ENCODE assay signal across 9 cellular contexts in the genomic region with DNA sequence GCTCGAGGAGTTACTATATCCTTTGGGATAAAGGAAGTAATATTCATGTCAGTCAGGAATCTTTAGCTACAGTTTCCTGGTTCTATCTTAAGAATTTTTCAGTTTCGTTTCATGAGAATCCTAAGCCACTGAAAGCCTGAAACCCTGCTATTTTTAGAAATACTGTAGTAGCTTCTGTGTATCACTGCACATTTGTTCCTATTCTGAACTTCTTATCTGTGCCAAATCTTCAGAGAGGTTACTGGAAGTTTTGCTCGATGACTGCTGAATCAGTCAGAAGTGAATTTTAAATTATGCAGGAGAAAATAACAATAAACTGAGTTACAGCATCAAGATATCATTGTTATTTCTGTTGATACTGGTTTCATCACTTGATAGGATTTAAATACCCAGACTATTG.
DNase-seq lines count a peak whose midpoint lies in the region; ATAC-seq, FAIRE-seq and TF ChIP-seq lines count a peak whose summit lies in the region.
"Had no signal": no experiment of that assay in that cellular context is flagged by ENCODE, and none has a peak within 500 bp of the region (broad histone marks: within the 10 kb centered on the region; RNA-seq: fewer than 3 reads in every experiment).

No MANE protein-coding gene starts in this region.

- H3K4me3 Mint-ChIP-seq in osteocyte (ENCODE audit: unreplicated experiment), result peak overlapping the region; percentile 52
- H3K4me3 Mint-ChIP-seq in activated naive CD4-positive, alpha-beta T cell treated with anti-CD3 and anti-CD28 coated beads for 36 hours, result no peak overlapping the region

- no peak for TF ChIP-seq POLR2A in GM12891 (IDR thresholded peaks at IDR 0.05; ENCODE audit: low read depth, low read length)

- CTCF ChIA-PET in activated naive CD4-positive, alpha-beta T cell treated with anti-CD3 and anti-CD28 coated beads for 36 hours (lab: Charles Lee), result no interaction called here

- FAIRE-seq in GM12891 (lab: Jason Lieb, UNC), result no peak

- H3K9me3 Mint-ChIP-seq in osteocyte (ENCODE audit: unreplicated experiment), result no peaks in the 10 kb centered on the region
- no peaks in the 10 kb centered on the region for H3K9me3 Mint-ChIP-seq in activated naive CD4-positive, alpha-beta T cell treated with anti-CD3 and anti-CD28 coated beads for 36 hours

- H3K27ac Mint-ChIP-seq in osteocyte (ENCODE audit: unreplicated experiment), result peak overlapping the region; percentile 65
- no peak overlapping the region for H3K27ac Mint-ChIP-seq in activated naive CD4-positive, alpha-beta T cell treated with anti-CD3 and anti-CD28 coated beads for 36 hours

- no peak for TF ChIP-seq CTCF in osteocyte (IDR thresholded peaks at IDR 0.05)

- peaks cover 16% of the 10 kb centered on the region for H3K4me1 Mint-ChIP-seq in osteocyte (ENCODE audit: unreplicated experiment)
- H3K4me1 Mint-ChIP-seq in activated naive CD4-positive, alpha-beta T cell treated with anti-CD3 and anti-CD28 coated beads for 36 hours (ENCODE audit: low read depth), result peaks cover 10% of the 10 kb centered on the region

- H3K27me3 Mint-ChIP-seq in osteocyte (ENCODE audit: unreplicated experiment), result no peaks in the 10 kb centered on the region
- peaks cover 8% of the 10 kb centered on the region for H3K27me3 Mint-ChIP-seq in activated naive CD4-positive, alpha-beta T cell treated with anti-CD3 and anti-CD28 coated beads for 36 hours (ENCODE audit: low read depth)

- no peaks in the 10 kb centered on the region for H3K36me3 Mint-ChIP-seq in osteocyte (ENCODE audit: unreplicated experiment)
- H3K36me3 Mint-ChIP-seq in activated naive CD4-positive, alpha-beta T cell treated with anti-CD3 and anti-CD28 coated beads for 36 hours (ENCODE audit: low read depth), result no peaks in the 10 kb centered on the region

- intact Hi-C loops in activated naive CD4-positive, alpha-beta T cell treated with anti-CD3 and anti-CD28 coated beads for 36 hours (cut with micrococcal nuclease), result no loop called here

- DNase-seq in amniotic epithelial cell (ENCODE audit: low read depth) (peak; percentile 57), osteocyte (ENCODE audit: extremely low spot score, unreplicated experiment) (no peak), D341Med (ENCODE audit: low spot score) (no peak), GM12891 (ENCODE audit: insufficient read length, low spot score) (no peak)
- DNase-seq in activated CD4-positive, alpha-beta T cell treated with anti-CD3 and anti-CD28 coated beads, Interleukin-2, amount 50 U/mL, for 48 hours, result no peak
- DNase-seq in activated naive CD4-positive, alpha-beta T cell treated with anti-CD3 and anti-CD28 coated beads for 36 hours, result no peak
- DNase-seq: NCI-H2029 had no signal

- ATAC-seq in GM18519 (IDR thresholded peaks at IDR 0.05; ENCODE audit: low FRiP score, unreplicated experiment) (peak; percentile 55), HG02973 (IDR thresholded peaks at IDR 0.05; ENCODE audit: unreplicated experiment) (peak; percentile 66)

TF ChIP-seq in GM12891, 5 proteins besides CTCF, POLR2A, EP300 and RAD21:
- no peak for TF ChIP-seq POLR2AphosphoS5 (IDR thresholded peaks at IDR 0.05; ENCODE audit: low read depth, low read length)
- TF ChIP-seq SPI1 (IDR thresholded peaks at IDR 0.05; ENCODE audit: low read depth, low read length), result no peak
- no peak for TF ChIP-seq TAF1 (IDR thresholded peaks at IDR 0.05; ENCODE audit: low read depth, low read length)
- no peak for TF ChIP-seq PAX5 (IDR thresholded peaks at IDR 0.05; ENCODE audit: insufficient read depth, low read length, severe bottlenecking)
- no peak for TF ChIP-seq POU2F2 (IDR thresholded peaks at IDR 0.05; ENCODE audit: low read depth, low read length)
